Comparison of ENCODE assay signal across 19 cellular contexts in the genomic region with DNA sequence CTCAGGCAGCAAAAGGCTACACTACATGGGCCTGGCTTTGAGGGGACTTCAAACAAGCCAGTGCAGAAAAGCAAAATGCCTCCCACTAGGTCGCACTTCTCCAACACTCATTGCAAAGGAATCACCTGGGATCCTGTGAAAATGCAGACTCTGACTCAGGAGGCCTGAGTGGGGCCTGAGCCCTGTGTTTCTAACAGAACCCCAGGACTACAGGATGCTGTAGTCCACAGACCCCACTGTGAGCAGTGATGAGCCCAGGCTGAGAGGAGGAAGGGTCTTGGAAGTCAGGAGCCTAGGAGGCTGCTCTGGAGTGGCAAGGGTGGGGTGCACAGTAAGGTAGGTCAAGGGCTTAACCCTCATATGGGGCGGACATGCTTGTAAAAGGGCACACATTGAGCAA.
"Had no signal": no experiment of that assay in that cellular context is flagged by ENCODE, and none has a peak within 500 bp of the region (broad histone marks: within the 10 kb centered on the region; RNA-seq: fewer than 3 reads in every experiment).

No MANE protein-coding gene starts in this region.

- H3K4me2 ChIP-seq: hepatocyte, smooth muscle cell had no signal

- H2AFZ ChIP-seq: hepatocyte had no signal

- H3K9me3 ChIP-seq: lower lobe of right lung, ovary, testis had no signal

- H3K4me3 ChIP-seq: hepatocyte, left ventricle myocardium inferior, lower lobe of right lung, ovary, smooth muscle cell, testis, tibial nerve had no signal

- H3K4me3 Mint-ChIP-seq: memory B cell; naive thymus-derived CD4-positive, alpha-beta T cell; stimulated activated effector memory CD8-positive, alpha-beta T cell treated with anti-CD3 and anti-CD28 coated beads, Interleukin-12 subunit alpha, Interleukin-12 subunit beta, amount 100 ng/mL, for 72 hours; stimulated activated naive CD8-positive, alpha-beta T cell treated with anti-CD3 and anti-CD28 coated beads, Interleukin-15, Interleukin-2, amounts not matched to agents 100 ng/mL and 50 ng/mL, for 24 hours had no signal

- H3K27ac ChIP-seq: hepatocyte, left ventricle myocardium inferior, lower lobe of right lung, ovary, testis, tibial nerve had no signal

- H3K27ac Mint-ChIP-seq: memory B cell; naive thymus-derived CD4-positive, alpha-beta T cell; stimulated activated effector memory CD8-positive, alpha-beta T cell treated with anti-CD3 and anti-CD28 coated beads, Interleukin-12 subunit alpha, Interleukin-12 subunit beta, amount 100 ng/mL, for 72 hours; stimulated activated naive CD8-positive, alpha-beta T cell treated with anti-CD3 and anti-CD28 coated beads, Interleukin-15, Interleukin-2, amounts not matched to agents 100 ng/mL and 50 ng/mL, for 24 hours had no signal

- H3K27me3 Mint-ChIP-seq: stimulated activated naive CD8-positive, alpha-beta T cell treated with anti-CD3 and anti-CD28 coated beads, Interleukin-15, Interleukin-2, amounts not matched to agents 100 ng/mL and 50 ng/mL, for 24 hours had no signal

- H3K36me3 Mint-ChIP-seq: memory B cell; naive thymus-derived CD4-positive, alpha-beta T cell; stimulated activated effector memory CD8-positive, alpha-beta T cell treated with anti-CD3 and anti-CD28 coated beads, Interleukin-12 subunit alpha, Interleukin-12 subunit beta, amount 100 ng/mL, for 72 hours had no signal

- DNase-seq: effector memory CD4-positive, alpha-beta T cell; foreskin melanocyte; kidney; left cardiac atrium; left ventricle myocardium inferior; lower lobe of right lung; naive thymus-derived CD4-positive, alpha-beta T cell; nucleus accumbens; ovary; right cardiac atrium; stimulated activated CD4-positive, alpha-beta T cell treated with anti-CD3 and anti-CD28 coated beads, Interleukin-2, amount 100 ng/mL, for 48 hours; stimulated activated CD8-positive, alpha-beta memory T cell treated with anti-CD3 and anti-CD28 coated beads, Interleukin-4, amount 100 ng/mL, for 48 hours; testis had no signal

- H3K36me3 ChIP-seq: left ventricle myocardium inferior, lower lobe of right lung, ovary, tibial nerve had no signal

- H3K4me1 Mint-ChIP-seq: memory B cell; naive thymus-derived CD4-positive, alpha-beta T cell had no signal

- H3K9me3 Mint-ChIP-seq: stimulated activated effector memory CD8-positive, alpha-beta T cell treated with anti-CD3 and anti-CD28 coated beads, Interleukin-12 subunit alpha, Interleukin-12 subunit beta, amount 100 ng/mL, for 72 hours; stimulated activated naive CD8-positive, alpha-beta T cell treated with anti-CD3 and anti-CD28 coated beads, Interleukin-15, Interleukin-2, amounts not matched to agents 100 ng/mL and 50 ng/mL, for 24 hours had no signal

- H3K27me3 ChIP-seq: hepatocyte, ovary, testis, tibial nerve had no signal

- ATAC-seq: left cardiac atrium; lower lobe of right lung; naive thymus-derived CD4-positive, alpha-beta T cell; right cardiac atrium; stimulated activated effector memory CD8-positive, alpha-beta T cell treated with anti-CD3 and anti-CD28 coated beads, Interleukin-12 subunit alpha, Interleukin-12 subunit beta, amount 100 ng/mL, for 72 hours had no signal
